8 cellular contexts compared by ENCODE assay signal in the genomic region with DNA sequence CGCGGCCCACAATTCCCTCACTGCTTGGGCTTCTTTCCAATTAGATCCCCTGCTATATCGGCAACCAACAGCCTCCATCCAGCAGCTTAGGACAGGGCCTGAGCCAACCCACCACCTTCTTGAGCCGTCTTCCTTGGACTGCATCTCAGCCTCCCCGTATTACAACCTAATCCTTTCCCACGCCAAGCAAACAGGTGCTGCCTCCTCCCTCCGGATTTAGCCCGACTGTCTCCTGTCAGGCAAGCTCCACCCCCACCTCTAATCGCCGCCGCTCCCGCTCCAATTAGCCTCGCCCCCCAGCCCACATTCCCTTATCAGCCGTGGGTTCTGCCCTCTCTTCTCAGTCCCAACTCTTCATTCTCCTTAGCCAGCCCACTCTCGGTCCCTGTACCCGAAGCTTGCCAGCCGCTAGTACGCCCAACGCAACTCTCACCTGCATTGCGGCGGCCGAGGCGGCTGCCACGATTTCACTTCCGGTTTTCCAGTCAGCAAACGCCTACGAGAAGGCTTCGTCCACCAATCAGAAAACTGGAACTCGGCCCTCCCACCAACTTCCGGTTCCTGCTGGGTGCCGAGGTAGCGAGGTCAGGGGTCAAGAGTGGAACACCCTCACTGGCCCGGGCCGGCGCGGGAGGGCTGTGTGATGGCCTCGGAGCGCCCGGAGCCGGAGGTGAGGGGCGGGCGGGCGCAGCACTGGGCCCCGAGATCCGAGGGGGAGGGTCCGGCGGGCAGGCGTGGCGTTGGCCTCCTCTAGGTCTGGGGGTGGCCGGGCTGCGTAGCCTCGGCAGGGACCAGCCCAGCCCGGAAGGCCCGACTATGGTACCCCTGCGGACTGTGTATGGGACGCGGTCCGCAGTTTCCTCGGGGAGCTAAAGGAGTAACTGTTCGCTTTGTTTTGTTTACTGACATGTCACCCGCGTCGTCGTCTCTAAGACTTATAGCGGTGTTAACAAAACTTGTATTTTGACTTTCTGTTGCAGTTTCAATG. TPM values are rescaled to one million over a fixed set of nuclear protein-coding genes. Genes with fewer than 3 reads are reported as not detected.
A peak's percentile ranks its signal among the peaks of the same experiment; 100 is the strongest.
DNase-seq lines count a peak whose midpoint lies in the region; ATAC-seq, FAIRE-seq and TF ChIP-seq lines count a peak whose summit lies in the region.

Gene MED8, minus strand, starts transcription at position 475 of the 988 bp plus-strand sequence. Its CDS starts 36 bp downstream, at position 439.
Gene SZT2, plus strand, starts transcription at position 574 of the 988 bp plus-strand sequence. Its CDS starts 70 bp downstream, at position 644.

- TF ChIP-seq POLR2A in GM12891 (IDR thresholded peaks at IDR 0.05; ENCODE audit: low read depth, low read length): peak; percentile 85
- peak; percentile 58 to 72 for TF ChIP-seq POLR2A in adrenal gland (IDR thresholded peaks at IDR 0.05)
- TF ChIP-seq POLR2A in heart left ventricle (IDR thresholded peaks at IDR 0.05): peak; percentile 15 to 85
- TF ChIP-seq POLR2A in transverse colon (IDR thresholded peaks at IDR 0.05): peak; percentile 92

- in situ Hi-C loops in transverse colon (cut with MboI; ENCODE audit: low pct_ligation_motif_present in 1 of 4, low pct_unique_long_range_greater_than_20kb in 1 of 4, low sequenced_read_pairs in 3 of 4): no loop called here

- intact Hi-C loops in adrenal gland (cut with DNase I) (no loop called here), heart left ventricle (cut with DNase I) (loop anchor here in 7 of 10 donors (2.0 to 10.0 kb wide), 4 partner anchors 21 to 465 kb away; partner anchors contain the start of gene ELOVL1 (in 2 of the 7)), transverse colon (cut with DNase I; ENCODE audit: low total_unique reads) (no loop called here)

- 0 to 1% (median 0%) methylated on average over 43 to 65 of the region's 65 CpGs for WGBS in adrenal gland, 4 donors
- 0% methylated on average over 38 to 65 of the region's 65 CpGs for WGBS in heart left ventricle, 4 donors
- 0 to 1% methylated on average over 5 to 54 of the region's 65 CpGs for WGBS in transverse colon (ENCODE audit: low coverage in 1 of 2), 2 donors

- no peak for TF ChIP-seq EP300 in transverse colon (IDR thresholded peaks at IDR 0.05; ENCODE audit: low read depth)

- H3K36me3 ChIP-seq in adrenal gland (replicated peaks in 1 of 2) (peaks cover 0 to 31% of the 10 kb centered on the region in 2 donors), heart left ventricle (peaks cover 0 to 45% (median 33%) of the 10 kb centered on the region in 9 donors), transverse colon (peaks cover 0 to 27% (median 11%) of the 10 kb centered on the region in 4 donors)

- peak; percentile 93 for DNase-seq in GM12891 (ENCODE audit: insufficient read length, low spot score)
- DNase-seq in NCI-H146 treated with DMSO at 0.1 percent for 48 hours (lab: John Stamatoyannopoulos, UW; ENCODE audit: unreplicated experiment): peak; percentile 71
- DNase-seq in T-helper 1 cell: peak; percentile 81 to 94 (median 89)
- peak; percentile 96 to 99 (median 96) for DNase-seq in adrenal gland
- peak; percentile 95 to 97 (median 96) for DNase-seq in heart left ventricle
- DNase-seq in pons (ENCODE audit: low spot score): peak; percentile 97
- peak; percentile 97 for DNase-seq in transverse colon

- peak; percentile 87 for ATAC-seq in HG02852 (IDR thresholded peaks at IDR 0.05; ENCODE audit: unreplicated experiment)
- ATAC-seq in heart left ventricle: peak; percentile 98 to 99 (median 99)

- H3K4me3 ChIP-seq in adrenal gland (peak within 1 kb of the TSS; percentile 65 to 93 (median 86)), heart left ventricle (peak within 1 kb of the TSS; percentile 51 to 98 (median 84)), transverse colon (peak within 1 kb of the TSS; percentile 64 to 90 (median 79))

- no peaks in the 10 kb centered on the region for H3K27me3 ChIP-seq in adrenal gland
- no peaks in the 10 kb centered on the region for H3K27me3 ChIP-seq in heart left ventricle
- H3K27me3 ChIP-seq in transverse colon: no peaks in the 10 kb centered on the region

- H3K27ac ChIP-seq in adrenal gland (peak within 1 kb of the TSS; percentile 51 to 88 (median 67)), heart left ventricle (peak within 1 kb of the TSS; percentile 1 to 89 (median 83)), transverse colon (peak within 1 kb of the TSS; percentile 85 to 95 (median 91))

- TF ChIP-seq CTCF in adrenal gland (IDR thresholded peaks at IDR 0.05): peak in 1 of 6 experiments; percentile 2
- no peak for TF ChIP-seq CTCF in heart left ventricle (IDR thresholded peaks at IDR 0.05)
- no peak for TF ChIP-seq CTCF in transverse colon (IDR thresholded peaks at IDR 0.05)

- H3K4me1 ChIP-seq in adrenal gland (replicated peaks in 1 of 2) (peaks cover 16 to 27% of the 10 kb centered on the region in 2 donors), heart left ventricle (peaks cover 13 to 32% (median 26%) of the 10 kb centered on the region in 12 donors), transverse colon (peaks cover 14 to 32% (median 25%) of the 10 kb centered on the region in 4 donors)

- H3K9me3 ChIP-seq in adrenal gland (replicated peaks in 1 of 3) (no peaks in the 10 kb centered on the region), heart left ventricle (no peaks in the 10 kb centered on the region), transverse colon (no peaks in the 10 kb centered on the region)

- FAIRE-seq in GM12891 (lab: Jason Lieb, UNC): peak; percentile 94

TF ChIP-seq in GM12891, 5 proteins besides CTCF, POLR2A, EP300 and RAD21:
- TF ChIP-seq POLR2AphosphoS5 (IDR thresholded peaks at IDR 0.05; ENCODE audit: low read depth, low read length) (peak; percentile 78), PAX5 (IDR thresholded peaks at IDR 0.05; ENCODE audit: insufficient read depth, low read length, severe bottlenecking) (peak; percentile 12), TAF1 (IDR thresholded peaks at IDR 0.05; ENCODE audit: low read depth, low read length) (peak; percentile 62; the same call in 1 of the 2 replicates), POU2F2 (IDR thresholded peaks at IDR 0.05; ENCODE audit: low read depth, low read length) (no peak), SPI1 (IDR thresholded peaks at IDR 0.05; ENCODE audit: low read depth, low read length) (peak; percentile 86)
TF ChIP-seq in GM12891: peak in this region for 4.

RNA-seq across cellular contexts. Expression of gene MED8, which starts in this region (rescaled TPM):
- polyA plus RNA-seq in GM12891 (2012; ENCODE audit: low read depth, missing spikeins): 38.3 TPM
- total RNA-seq in adrenal gland: 10 to 100 TPM; 17.3 to 38.1 (median 32.3) TPM
- 10 to 100 TPM; 26.2 to 58.3 (median 30.0) TPM for polyA plus RNA-seq in adrenal gland
- 10 to 100 TPM; 13.7 to 25.4 (median 16.9) TPM for total RNA-seq in heart left ventricle
- polyA plus RNA-seq in heart left ventricle: 10 to 100 TPM; 11.7 to 31.4 TPM
- 10 to 100 TPM; 12.7 to 41.9 (median 25.0) TPM for total RNA-seq in transverse colon

RNA-seq across cellular contexts. Expression of gene SZT2, which starts in this region (rescaled TPM):
- 11.0 TPM for polyA plus RNA-seq in GM12891 (2012; ENCODE audit: low read depth, missing spikeins)
- 10 to 100 TPM; 24.7 to 62.3 (median 40.8) TPM for total RNA-seq in adrenal gland
- 100 to 1,000 TPM in 1 of 3 donors, 10 to 100 TPM in 2; 12.2 to 106 (median 33.3) TPM for polyA plus RNA-seq in adrenal gland
- 10 to 100 TPM; 19.0 to 39.7 (median 24.4) TPM for total RNA-seq in heart left ventricle
- 10 to 100 TPM; 13.1 to 29.1 TPM for polyA plus RNA-seq in heart left ventricle
- 100 to 1,000 TPM in 2 of 4 donors, 10 to 100 TPM in 2; 43.1 to 106 (median 82.2) TPM for total RNA-seq in transverse colon

Comparison
In these comparisons a context has a peak if more than half of its experiments do, and no peak if none do; other contexts are left out.
1. Peak in every context shown above with its lines: DNase-seq, ATAC-seq, H3K4me3 ChIP-seq and H3K27ac ChIP-seq.
2. intact Hi-C loops: an anchor here in heart left ventricle (2.0 to 10.0 kb wide); none called in adrenal gland and transverse colon.